Comparison of ENCODE assay signal across 1 cellular context in the genomic region with DNA sequence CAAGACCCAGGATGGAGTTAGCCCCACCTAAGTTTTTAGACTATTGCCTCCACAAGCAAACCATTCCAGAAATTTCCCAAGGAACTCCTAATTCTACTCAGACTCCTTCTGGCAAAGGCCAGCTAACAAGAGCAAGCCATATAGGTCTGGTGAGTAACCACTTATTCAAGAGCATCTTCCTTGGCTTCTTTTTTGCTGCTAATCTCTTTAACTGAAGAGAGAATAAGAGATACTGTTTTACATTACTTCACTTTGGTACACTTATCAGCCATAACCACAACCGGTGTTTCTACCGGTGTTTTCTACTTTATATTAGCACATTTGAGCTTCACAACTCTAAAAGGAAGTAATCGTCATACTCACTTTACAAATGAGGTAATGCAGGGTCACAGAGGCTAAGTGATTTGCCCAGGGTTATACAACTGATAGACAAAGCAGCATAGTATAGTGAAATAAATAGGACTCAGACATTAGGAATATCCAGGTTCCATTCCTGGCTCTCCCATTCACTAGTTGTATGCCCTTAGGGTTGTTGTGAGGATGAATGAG.
TF ChIP-seq lines count a peak whose summit lies in the region.

No MANE protein-coding gene starts in this region.

TF ChIP-seq in K562, 482 proteins besides CTCF, POLR2A, EP300 and RAD21 (continued from another document and continues in another):
- TF ChIP-seq CUX1 (CRISPR knock-in tag; IDR thresholded peaks at IDR 0.05) (peak; percentile 70; the same call in 1 of the 2 replicates), ETV6 (IDR thresholded peaks at IDR 0.05; ENCODE audit: borderline replicate concordance in 1 of 2, low read depth in 2 of 2, low read length in 1 of 2) (no peak; a peak in 1 of 4 replicates), ETV6 (CRISPR knock-in tag; IDR thresholded peaks at IDR 0.05; ENCODE audit: borderline replicate concordance) (no peak), GABPA (tag; conservative IDR thresholded peaks at IDR 0.05; ENCODE audit: low read depth) (no peak), CTBP1 (IDR thresholded peaks at IDR 0.05; ENCODE audit: borderline replicate concordance) (no peak; the same call in 1 of the 2 replicates), GATAD2B (IDR thresholded peaks at IDR 0.05; ENCODE audit: borderline replicate concordance) (no peak; the same call in 1 of the 2 replicates), ZNF354B (CRISPR knock-in tag; IDR thresholded peaks at IDR 0.05) (no peak), POLR3A (IDR thresholded peaks at IDR 0.05; ENCODE audit: borderline replicate concordance, extremely low read depth, insufficient read depth, insufficient read length) (no peak), CBX5 (IDR thresholded peaks at IDR 0.05; ENCODE audit: borderline replicate concordance, low read depth) (no peak), CBX2 (IDR thresholded peaks at IDR 0.05; ENCODE audit: insufficient read depth, low read length, poor library complexity, severe bottlenecking) (no peak), PHF21A (IDR thresholded peaks at IDR 0.05; ENCODE audit: borderline replicate concordance, low read depth) (no peak), ETV5 (CRISPR knock-in tag; IDR thresholded peaks at IDR 0.05; ENCODE audit: low read depth) (no peak), NFYB (IDR thresholded peaks at IDR 0.05; ENCODE audit: extremely low read depth, insufficient read length) (no peak), PHF20 (IDR thresholded peaks at IDR 0.05; ENCODE audit: partially characterized antibody) (no peak), STAT6 (CRISPR knock-in tag; IDR thresholded peaks at IDR 0.05) (no peak), CEBPG (CRISPR knock-in tag; IDR thresholded peaks at IDR 0.05) (no peak), CEBPG (tag; conservative IDR thresholded peaks at IDR 0.05 in 1 of 2, IDR thresholded peaks at IDR 0.05 in 1 of 2) (0 out of 4 replicates have a peak, but pooled peaks of 1 of the 2 experiments have one; percentile 40), FOXJ3 (CRISPR knock-in tag; IDR thresholded peaks at IDR 0.05) (no peak), COPS2 (conservative IDR thresholded peaks at IDR 0.05) (no peak), SETDB1 (IDR thresholded peaks at IDR 0.05; ENCODE audit: low read length) (no peak), RFX7 (CRISPR knock-in tag; IDR thresholded peaks at IDR 0.05) (no peak), RFX1 (IDR thresholded peaks at IDR 0.05) (no peak), NCOA2 (IDR thresholded peaks at IDR 0.05; ENCODE audit: partially characterized antibody in 2 of 2) (no peak), ZZZ3 (IDR thresholded peaks at IDR 0.05) (no peak), POLR2H (tag; IDR thresholded peaks at IDR 0.05; ENCODE audit: low read depth) (no peak; the same call in 1 of the 2 replicates), HIVEP1 (CRISPR knock-in tag; IDR thresholded peaks at IDR 0.05) (no peak), ZNF263 (CRISPR knock-in tag; IDR thresholded peaks at IDR 0.05; ENCODE audit: borderline replicate concordance) (no peak), NELFE (IDR thresholded peaks at IDR 0.05; ENCODE audit: insufficient read depth, insufficient read length) (no peak), ARID4B (CRISPR knock-in tag; IDR thresholded peaks at IDR 0.05) (no peak), BCL6 (CRISPR knock-in tag; IDR thresholded peaks at IDR 0.05) (no peak), RBM22 (IDR thresholded peaks at IDR 0.05; ENCODE audit: low read depth, low read length, poor library complexity, severe bottlenecking) (no peak), RHOXF2B (CRISPR knock-in tag; conservative IDR thresholded peaks at IDR 0.05) (no peak), DDX20 (tag; IDR thresholded peaks at IDR 0.05; ENCODE audit: low read depth) (no peak), RBM34 (IDR thresholded peaks at IDR 0.05; ENCODE audit: borderline replicate concordance, insufficient read depth, low read length) (no peak), LEF1 (IDR thresholded peaks at IDR 0.05) (no peak), ZNF253 (CRISPR knock-in tag; conservative IDR thresholded peaks at IDR 0.05) (no peak), KLF6 (CRISPR knock-in tag; IDR thresholded peaks at IDR 0.05; ENCODE audit: borderline replicate concordance) (no peak), PML (IDR thresholded peaks at IDR 0.05; ENCODE audit: low read length) (no peak; the same call in 1 of the 2 replicates), ARID2 (IDR thresholded peaks at IDR 0.05) (0 out of 2 replicates have a peak, but pooled peaks have one; percentile 24), HDAC8 (tag; IDR thresholded peaks at IDR 0.05) (no peak), CCAR2 (IDR thresholded peaks at IDR 0.05; ENCODE audit: low read depth, low read length) (no peak), NR3C1 (CRISPR knock-in tag; IDR thresholded peaks at IDR 0.05) (no peak)
- TF ChIP-seq, protein P1, sequence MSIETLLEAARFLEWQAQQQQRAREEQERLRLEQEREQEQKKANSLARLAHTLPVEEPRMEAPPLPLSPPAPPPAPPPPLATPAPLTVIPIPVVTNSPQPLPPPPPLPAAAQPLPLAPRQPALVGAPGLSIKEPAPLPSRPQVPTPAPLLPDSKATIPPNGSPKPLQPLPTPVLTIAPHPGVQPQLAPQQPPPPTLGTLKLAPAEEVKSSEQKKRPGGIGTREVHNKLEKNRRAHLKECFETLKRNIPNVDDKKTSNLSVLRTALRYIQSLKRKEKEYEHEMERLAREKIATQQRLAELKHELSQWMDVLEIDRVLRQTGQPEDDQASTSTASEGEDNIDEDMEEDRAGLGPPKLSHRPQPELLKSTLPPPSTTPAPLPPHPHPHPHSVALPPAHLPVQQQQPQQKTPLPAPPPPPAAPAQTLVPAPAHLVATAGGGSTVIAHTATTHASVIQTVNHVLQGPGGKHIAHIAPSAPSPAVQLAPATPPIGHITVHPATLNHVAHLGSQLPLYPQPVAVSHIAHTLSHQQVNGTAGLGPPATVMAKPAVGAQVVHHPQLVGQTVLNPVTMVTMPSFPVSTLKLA (conservative IDR thresholded peaks at IDR 0.05), result no peak
- TF ChIP-seq, protein P2, sequence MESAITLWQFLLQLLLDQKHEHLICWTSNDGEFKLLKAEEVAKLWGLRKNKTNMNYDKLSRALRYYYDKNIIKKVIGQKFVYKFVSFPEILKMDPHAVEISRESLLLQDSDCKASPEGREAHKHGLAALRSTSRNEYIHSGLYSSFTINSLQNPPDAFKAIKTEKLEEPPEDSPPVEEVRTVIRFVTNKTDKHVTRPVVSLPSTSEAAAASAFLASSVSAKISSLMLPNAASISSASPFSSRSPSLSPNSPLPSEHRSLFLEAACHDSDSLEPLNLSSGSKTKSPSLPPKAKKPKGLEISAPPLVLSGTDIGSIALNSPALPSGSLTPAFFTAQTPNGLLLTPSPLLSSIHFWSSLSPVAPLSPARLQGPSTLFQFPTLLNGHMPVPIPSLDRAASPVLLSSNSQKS (CRISPR knock-in tag; IDR thresholded peaks at IDR 0.05), result no peak
- TF ChIP-seq, protein P3, sequence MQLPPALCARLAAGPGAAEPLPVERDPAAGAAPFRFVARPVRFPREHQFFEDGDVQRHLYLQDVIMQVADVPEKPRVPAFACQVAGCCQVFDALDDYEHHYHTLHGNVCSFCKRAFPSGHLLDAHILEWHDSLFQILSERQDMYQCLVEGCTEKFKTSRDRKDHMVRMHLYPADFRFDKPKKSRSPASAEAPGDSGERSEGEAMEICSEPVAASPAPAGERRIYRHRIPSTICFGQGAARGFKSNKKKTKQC (CRISPR knock-in tag; IDR thresholded peaks at IDR 0.05), result no peak
- TF ChIP-seq, protein P4, sequence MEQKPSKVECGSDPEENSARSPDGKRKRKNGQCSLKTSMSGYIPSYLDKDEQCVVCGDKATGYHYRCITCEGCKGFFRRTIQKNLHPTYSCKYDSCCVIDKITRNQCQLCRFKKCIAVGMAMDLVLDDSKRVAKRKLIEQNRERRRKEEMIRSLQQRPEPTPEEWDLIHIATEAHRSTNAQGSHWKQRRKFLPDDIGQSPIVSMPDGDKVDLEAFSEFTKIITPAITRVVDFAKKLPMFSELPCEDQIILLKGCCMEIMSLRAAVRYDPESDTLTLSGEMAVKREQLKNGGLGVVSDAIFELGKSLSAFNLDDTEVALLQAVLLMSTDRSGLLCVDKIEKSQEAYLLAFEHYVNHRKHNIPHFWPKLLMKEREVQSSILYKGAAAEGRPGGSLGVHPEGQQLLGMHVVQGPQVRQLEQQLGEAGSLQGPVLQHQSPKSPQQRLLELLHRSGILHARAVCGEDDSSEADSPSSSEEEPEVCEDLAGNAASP (IDR thresholded peaks at IDR 0.05), result no peak
- TF ChIP-seq, protein P5, sequence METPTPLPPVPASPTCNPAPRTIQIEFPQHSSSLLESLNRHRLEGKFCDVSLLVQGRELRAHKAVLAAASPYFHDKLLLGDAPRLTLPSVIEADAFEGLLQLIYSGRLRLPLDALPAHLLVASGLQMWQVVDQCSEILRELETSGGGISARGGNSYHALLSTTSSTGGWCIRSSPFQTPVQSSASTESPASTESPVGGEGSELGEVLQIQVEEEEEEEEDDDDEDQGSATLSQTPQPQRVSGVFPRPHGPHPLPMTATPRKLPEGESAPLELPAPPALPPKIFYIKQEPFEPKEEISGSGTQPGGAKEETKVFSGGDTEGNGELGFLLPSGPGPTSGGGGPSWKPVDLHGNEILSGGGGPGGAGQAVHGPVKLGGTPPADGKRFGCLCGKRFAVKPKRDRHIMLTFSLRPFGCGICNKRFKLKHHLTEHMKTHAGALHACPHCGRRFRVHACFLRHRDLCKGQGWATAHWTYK (CRISPR knock-in tag; IDR thresholded peaks at IDR 0.05), result no peak
